In genomic region chr1:179325836-179326235, GRCh38 we compare ENCODE assay signal across 3 cellular contexts.
TF ChIP-seq lines count a peak whose summit lies in the region.

No MANE protein-coding gene starts in this region.

TF ChIP-seq in HepG2, 621 proteins besides CTCF, POLR2A, EP300 and RAD21:
- TF ChIP-seq ZNF562 (CRISPR knock-in tag; IDR thresholded peaks at IDR 0.05; ENCODE audit: borderline replicate concordance) (no peak), CEBPB (IDR thresholded peaks at IDR 0.05; ENCODE audit: borderline replicate concordance, low read depth, low read length) (peak; percentile 54; the same call in 1 of the 2 replicates)

TF ChIP-seq in IMR-90, 13 proteins besides CTCF, POLR2A, EP300 and RAD21:
- TF ChIP-seq RCOR1 (IDR thresholded peaks at IDR 0.05; ENCODE audit: insufficient replicate concordance, low read length) (no peak), CEBPB (IDR thresholded peaks at IDR 0.05; ENCODE audit: low read depth, low read length) (peak; percentile 53)

TF ChIP-seq in K562, 482 proteins besides CTCF, POLR2A, EP300 and RAD21:
- peak; percentile 44; the same call in 1 of the 2 replicates for TF ChIP-seq CEBPB (tag; IDR thresholded peaks at IDR 0.05)
- TF ChIP-seq MEIS2 (IDR thresholded peaks at IDR 0.05; ENCODE audit: partially characterized antibody) = no peak
